In the genomic region with DNA sequence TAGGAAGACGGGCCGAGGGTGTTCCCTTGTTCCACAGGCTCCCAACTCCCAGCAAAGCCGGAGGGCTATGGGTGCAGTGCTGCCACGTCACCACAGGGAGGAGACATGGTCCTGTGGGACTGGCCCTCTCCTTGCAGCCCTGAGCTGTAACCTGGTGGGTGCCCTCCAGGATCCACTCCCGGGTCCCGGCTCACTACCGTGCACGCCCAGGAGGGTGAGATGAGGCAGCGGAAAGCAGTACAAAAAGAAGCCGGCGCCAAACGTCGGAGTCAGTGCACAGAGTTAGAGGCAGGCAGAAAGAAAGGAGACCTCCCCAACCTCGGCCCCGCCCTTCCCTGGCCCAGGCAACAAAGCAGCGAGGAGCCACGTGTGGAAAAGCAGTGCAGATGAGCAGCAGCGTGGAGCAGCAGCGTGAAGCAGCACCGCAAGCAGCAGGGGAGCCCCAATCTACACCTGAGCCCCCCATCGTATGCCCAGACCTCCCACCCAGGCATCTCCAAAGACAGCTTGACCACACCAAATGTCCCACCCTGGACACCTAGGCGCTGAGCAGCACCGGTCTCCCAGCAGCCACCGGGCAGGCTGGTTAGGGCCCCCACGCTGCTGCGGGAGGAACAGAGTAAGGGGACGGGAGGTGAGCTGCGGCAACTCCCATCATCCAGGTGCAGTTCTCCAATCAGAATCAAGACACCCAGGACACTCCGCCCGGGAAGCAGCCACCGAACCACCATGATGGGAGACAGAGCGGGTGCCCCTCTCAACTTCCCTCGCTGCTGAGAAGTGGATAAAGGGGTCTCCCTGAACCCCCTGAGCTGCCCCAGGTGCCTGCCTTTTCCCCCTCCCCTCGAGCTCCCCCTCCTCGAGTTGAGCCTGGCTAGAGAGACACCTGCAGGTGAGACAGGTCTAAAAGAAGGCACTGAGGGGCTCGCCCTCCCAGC, we compare ENCODE assay signal across 8 cellular contexts. TPM values are rescaled to one million over a fixed set of nuclear protein-coding genes. Genes with fewer than 3 reads are reported as not detected.
DNase-seq lines count a peak whose midpoint lies in the region; ATAC-seq and TF ChIP-seq lines count a peak whose summit lies in the region.

No MANE protein-coding gene starts in this region.

- H3K9me3 ChIP-seq in mammary epithelial cell (replicated peaks; ENCODE audit: insufficient read depth, low read length) = no peaks in the 10 kb centered on the region

- dilution Hi-C loops in mammary epithelial cell (cut with HindIII; ENCODE audit: low sequenced_read_pairs) = no loop called here

- no peaks in the 10 kb centered on the region for H3K36me3 ChIP-seq in mammary epithelial cell (ENCODE audit: insufficient read depth, low read length)

- peak overlapping the region; percentile 73 for H3K4me2 ChIP-seq in mammary epithelial cell (ENCODE audit: insufficient read depth, low read depth, low read length)

- no peak overlapping the region for H3K27ac ChIP-seq in 22Rv1
- H3K27ac ChIP-seq in mammary epithelial cell (ENCODE audit: insufficient read depth, low read depth, low read length) = no peak overlapping the region

- H4K20me1 ChIP-seq in mammary epithelial cell (ENCODE audit: insufficient read depth, low read length) = no peaks in the 10 kb centered on the region

- BruUV-seq in mammary epithelial cell (replicated peaks; lab: Mats Ljungman, UMichigan) = no TSS peak

- DNase-seq in GM13977 (ENCODE audit: low spot score) = peak; percentile 85
- peak; percentile 55 to 60 for DNase-seq in NCI-H187 (lab: John Stamatoyannopoulos, UW)
- DNase-seq in mammary epithelial cell = peak; percentile 56
- peak; percentile 49 to 76 for DNase-seq in left colon
- DNase-seq in stimulated activated CD4-positive, alpha-beta T cell treated with anti-CD3 and anti-CD28 coated beads, Interleukin-4, amount 100 ng/mL, for 1 hour = peak; percentile 68

- CTCF ChIA-PET in mammary epithelial cell (lab: Charles Lee; ENCODE audit: low non-redundant PET) = interaction anchor here (0.5 to 1.1 kb wide), 5 partner anchors 19 to 122 kb away, joined by 3 to 9 read pairs (median 5); no protein-coding TSS in a partner anchor

- H3K27me3 ChIP-seq in mammary epithelial cell (ENCODE audit: insufficient read depth, low read length) = no peaks in the 10 kb centered on the region

- peaks cover 14% of the 10 kb centered on the region for H3K4me1 ChIP-seq in mammary epithelial cell (ENCODE audit: insufficient read depth, low read length)

- ATAC-seq in HG02885 (IDR thresholded peaks at IDR 0.05; ENCODE audit: poor library complexity, unreplicated experiment) (peak; percentile 82), left colon (peak; percentile 94)

- intact Hi-C loops in mammary epithelial cell (cut with micrococcal nuclease) (loop anchor here (1.0 to 10.0 kb wide), 6 partner anchors 104 to 317 kb away; no protein-coding TSS in a partner anchor), left colon (cut with DNase I, micrococcal nuclease) (loop anchor here (10.0 kb wide), 2 partner anchors 207 to 217 kb away; no protein-coding TSS in a partner anchor)

- H3K9ac ChIP-seq in mammary epithelial cell (ENCODE audit: insufficient read depth, low read length) = no peak overlapping the region

- 26% methylated on average over 28 of the region's 36 CpGs for WGBS in mammary epithelial cell (ENCODE audit: low coverage, missing lambda C conversion rate)

- peak overlapping the region; percentile 76 for H2AFZ ChIP-seq in mammary epithelial cell (ENCODE audit: low read depth, low read length)

- H3K4me3 ChIP-seq in WI38 (ENCODE audit: low read depth, low read length) = no peak overlapping the region
- peak overlapping the region in 1 of 3 experiments; percentile 8 for H3K4me3 ChIP-seq in mammary epithelial cell (replicated peaks in 1 of 3; ENCODE audit: insufficient read depth in 1 of 3, low read depth in 2 of 3, low read length in 3 of 3)

- in situ Hi-C loops in GM13977 (cut with MboI; ENCODE audit: low pct_unique_long_range_greater_than_20kb, low sequenced_read_pairs, unreplicated experiment) = no loop called here
- in situ Hi-C loops in mammary epithelial cell (cut with MboI; ENCODE audit: low sequenced_read_pairs in 2 of 2) = loop anchor here (5.0 to 25.0 kb wide), 3 partner anchors 109 to 217 kb away; no protein-coding TSS in a partner anchor

- peak; percentile 80 for TF ChIP-seq CTCF in 22Rv1 (IDR thresholded peaks at IDR 0.05)
- peak; percentile 88 for TF ChIP-seq CTCF in GM13977 (IDR thresholded peaks at IDR 0.05; ENCODE audit: extremely low read depth, insufficient read depth, missing control alignments)
- TF ChIP-seq CTCF in WI38 (IDR thresholded peaks at IDR 0.05; ENCODE audit: low read depth, low read length) = peak; percentile 92
- peak; percentile 95 to 98 for TF ChIP-seq CTCF in mammary epithelial cell (conservative IDR thresholded peaks at IDR 0.05 in 1 of 2, IDR thresholded peaks at IDR 0.05 in 1 of 2; ENCODE audit: extremely low read depth in 1 of 2, insufficient read depth in 1 of 2, low read depth in 1 of 2, low read length in 2 of 2)

- H3K79me2 ChIP-seq in mammary epithelial cell (ENCODE audit: insufficient read depth, low read length) = no peaks in the 10 kb centered on the region

RNA-seq across cellular contexts. Expression of gene IGSF9B, which starts 28.8 kb away (rescaled TPM):
- total RNA-seq in mammary epithelial cell (1 to 10 TPM in 1 of 2 donors, under 1 TPM in 1; 0.33 to 1.2 TPM), left colon (1 to 10 TPM; 2.3 to 4.4 TPM)
- 1.1 TPM for polyA plus RNA-seq in mammary epithelial cell
- polyA minus RNA-seq in mammary epithelial cell = 26.3 TPM
